Comparison of ENCODE assay signal across 26 cellular contexts in the genomic region with DNA sequence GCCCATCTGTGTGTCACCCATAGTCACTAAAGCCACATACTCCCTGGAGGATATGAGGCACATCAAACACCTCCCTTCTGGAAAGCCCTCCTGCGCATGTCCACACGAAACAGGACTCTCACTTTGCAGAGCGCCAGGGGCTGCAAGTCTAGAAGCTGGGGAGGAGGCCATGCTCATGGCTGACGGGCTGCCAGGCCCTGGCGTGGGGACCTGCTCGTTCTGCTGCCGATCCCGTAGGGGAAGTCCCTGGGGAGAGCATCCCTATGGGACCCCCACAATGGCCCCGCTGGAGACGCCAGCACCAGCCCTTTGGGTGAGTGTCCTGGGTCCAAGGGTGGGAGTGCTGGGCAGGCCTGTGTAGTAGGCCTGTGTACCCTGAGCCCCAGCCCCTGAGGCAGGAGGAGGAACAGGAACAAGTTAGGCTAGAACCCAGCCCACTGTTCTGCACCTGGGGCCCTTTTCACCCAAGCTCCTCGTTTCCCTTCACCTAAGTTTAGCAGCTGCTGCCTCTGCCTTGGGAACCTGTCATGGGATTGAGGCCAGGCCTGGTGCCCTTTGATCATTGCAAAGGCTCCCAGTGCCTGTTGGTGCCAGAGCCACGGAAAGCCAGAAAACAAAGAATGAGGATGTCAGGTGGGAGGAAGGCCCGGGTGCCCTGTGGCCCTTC. TPM values are rescaled to one million over a fixed set of nuclear protein-coding genes. Genes with fewer than 3 reads are reported as not detected.
"Had no signal": no experiment of that assay in that cellular context is flagged by ENCODE, and none has a peak within 500 bp of the region (broad histone marks: within the 10 kb centered on the region; RNA-seq: fewer than 3 reads in every experiment).

No MANE protein-coding gene starts in this region.

- H3K4me3 ChIP-seq: colonic mucosa, hepatocyte, neural progenitor cell, prostate gland, right atrium auricular region, skin epidermis had no signal

- ATAC-seq: activated CD8-positive, alpha-beta T cell treated with anti-CD3 and anti-CD28 coated beads for 36 hours; activated T-helper 17 cell treated with anti-CD3 and anti-CD28 coated beads, Interleukin-2, amount 50 U/mL, for 72 hours; foreskin keratinocyte; stimulated activated memory B cell treated with anti-CD40 and anti-IgM and Interleukin-4, amounts not matched to agents 10 μg/mL and 1 μg/mL and 100 μg/mL, for 72 hours; T-cell had no signal

- H3K4me2 ChIP-seq: hepatocyte, neural progenitor cell had no signal

- H3K4me1 ChIP-seq: colonic mucosa, foreskin keratinocyte, neural progenitor cell, right atrium auricular region had no signal

- H3K36me3 ChIP-seq: brain microvascular endothelial cell, colonic mucosa, neural progenitor cell, prostate gland, right atrium auricular region had no signal

- H3K27ac ChIP-seq: brain microvascular endothelial cell, colonic mucosa, epithelial cell of prostate, foreskin keratinocyte, hepatocyte, neural progenitor cell, right atrium auricular region, skin epidermis had no signal

- FAIRE-seq: islet of Langerhans had no signal

- H3K27me3 ChIP-seq: brain microvascular endothelial cell, colonic mucosa, hepatocyte, neural progenitor cell, right atrium auricular region had no signal

- H3K9ac ChIP-seq: neural progenitor cell had no signal

- H3K9me3 ChIP-seq: colonic mucosa, prostate gland, right atrium auricular region had no signal

- H2AFZ ChIP-seq: hepatocyte, neural progenitor cell had no signal

- DNase-seq: activated B cell treated with CpG ODN at 0.5 μM for 24 hours; activated CD4-positive, alpha-beta T cell treated with anti-CD3 and anti-CD28 coated beads for 48 hours; activated CD8-positive, alpha-beta T cell treated with anti-CD3 and anti-CD28 coated beads for 36 hours; activated naive CD4-positive, alpha-beta T cell; activated T-cell treated with anti-CD3 and anti-CD28 coated beads, Interleukin-2, amount 50 U/mL, for 1 hour; anterior cingulate cortex; brain microvascular endothelial cell; central memory CD4-positive, alpha-beta T cell; colonic mucosa; endodermal cell; foreskin keratinocyte; mammary epithelial cell; naive B cell; stimulated activated CD4-positive, alpha-beta T cell treated with anti-CD3 and anti-CD28 coated beads, Interleukin-4, amount 100 ng/mL, for 1 hour; T-cell had no signal

RNA-seq across cellular contexts. Expression of a gene that starts 9.9 kb away (rescaled TPM):
- total RNA-seq: activated B cell treated with CpG ODN at 0.5 μM for 24 hours; activated CD8-positive, alpha-beta T cell treated with anti-CD3 and anti-CD28 coated beads for 36 hours; activated T-helper 17 cell treated with anti-CD3 and anti-CD28 coated beads, Interleukin-2, amount 50 U/mL, for 72 hours; fibroblast of lung; foreskin keratinocyte; osteoblast; right atrium auricular region; T-cell had no signal
- polyA plus RNA-seq: fibroblast of lung, foreskin keratinocyte, mammary epithelial cell had no signal

RNA-seq across cellular contexts. Expression of a gene that starts 35.3 kb away (rescaled TPM):
- total RNA-seq: mammary epithelial cell had no signal
- polyA plus RNA-seq: mammary epithelial cell had no signal
